Comparison of ENCODE assay signal across 23 cellular contexts in the genomic region with DNA sequence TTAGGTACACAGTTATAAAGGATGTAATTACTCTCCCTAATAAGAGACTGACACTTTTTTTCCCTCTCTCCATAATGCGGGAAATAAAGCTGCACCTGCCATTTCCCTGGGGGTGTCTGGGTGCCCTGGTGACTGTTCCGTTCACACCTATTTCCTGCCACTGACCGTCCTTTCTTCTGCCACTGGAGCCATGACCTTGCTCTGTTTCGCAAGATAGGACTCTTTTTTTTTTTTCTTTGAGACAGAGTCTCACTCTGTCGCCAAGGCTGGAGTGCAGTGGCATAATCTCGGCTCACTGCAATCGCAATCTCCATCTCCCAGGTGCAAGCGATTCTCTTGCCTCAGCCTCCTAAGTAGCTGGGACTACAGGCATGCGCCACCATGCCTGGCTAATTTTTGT.
"Had no signal": no experiment of that assay in that cellular context is flagged by ENCODE, and none has a peak within 500 bp of the region (broad histone marks: within the 10 kb centered on the region; RNA-seq: fewer than 3 reads in every experiment).

No MANE protein-coding gene starts in this region.

- H3K9me3 ChIP-seq: lower lobe of right lung, spleen, upper lobe of left lung had no signal

- H3K36me3 Mint-ChIP-seq: activated naive CD8-positive, alpha-beta T cell; naive B cell had no signal

- H3K27me3 ChIP-seq: upper lobe of left lung had no signal

- H3K4me1 Mint-ChIP-seq: activated T-helper 17 cell treated with anti-CD3 and anti-CD28 coated beads, Interleukin-2, amount 50 U/mL, for 72 hours had no signal

- H3K4me3 ChIP-seq: lower lobe of right lung, spleen, upper lobe of left lung had no signal

- DNase-seq: activated CD4-positive, alpha-beta T cell treated with anti-CD3 and anti-CD28 coated beads for 1 hour; activated CD4-positive, alpha-beta T cell treated with anti-CD3 and anti-CD28 coated beads, Interleukin-2, amount 50 U/mL, for 1 hour; activated naive CD4-positive, alpha-beta T cell; activated T-cell treated with anti-CD3 and anti-CD28 coated beads, Interleukin-2, amount 50 U/mL, for 1 hour; central memory CD4-positive, alpha-beta T cell; dermis blood vessel endothelial cell; effector CD8-positive, alpha-beta T cell; erythroblast; foreskin fibroblast; left colon; lower lobe of right lung; naive B cell; nucleus accumbens; spleen; stimulated activated CD4-positive, alpha-beta T cell treated with anti-CD3 and anti-CD28 coated beads, Interleukin-4, amount 100 ng/mL, for 1 hour; stimulated activated naive CD4-positive, alpha-beta T cell; upper lobe of left lung had no signal

- H3K9me3 Mint-ChIP-seq: activated T-helper 17 cell treated with anti-CD3 and anti-CD28 coated beads, Interleukin-2, amount 50 U/mL, for 72 hours; naive B cell; T-helper 2 cell treated with Interferon-gamma antibody and Interleukin-4, amounts not matched to agents 5 μg/mL and 100 μg/mL, for 36 hours had no signal

- H3K27ac ChIP-seq: lower lobe of right lung, spleen, upper lobe of left lung had no signal

- H3K36me3 ChIP-seq: lower lobe of right lung, spleen, upper lobe of left lung had no signal

- FAIRE-seq: astrocyte, keratinocyte, TTC549 had no signal

- ATAC-seq: activated T-helper 17 cell treated with anti-CD3 and anti-CD28 coated beads, Interleukin-2, amount 50 U/mL, for 72 hours; left colon; lower lobe of right lung had no signal

- H3K4me3 Mint-ChIP-seq: activated naive CD8-positive, alpha-beta T cell; activated T-helper 17 cell treated with anti-CD3 and anti-CD28 coated beads, Interleukin-2, amount 50 U/mL, for 72 hours; naive B cell; T-helper 2 cell treated with Interferon-gamma antibody and Interleukin-4, amounts not matched to agents 5 μg/mL and 100 μg/mL, for 36 hours had no signal
